ENCODE assay signal across 7 cellular contexts in the genomic region with DNA sequence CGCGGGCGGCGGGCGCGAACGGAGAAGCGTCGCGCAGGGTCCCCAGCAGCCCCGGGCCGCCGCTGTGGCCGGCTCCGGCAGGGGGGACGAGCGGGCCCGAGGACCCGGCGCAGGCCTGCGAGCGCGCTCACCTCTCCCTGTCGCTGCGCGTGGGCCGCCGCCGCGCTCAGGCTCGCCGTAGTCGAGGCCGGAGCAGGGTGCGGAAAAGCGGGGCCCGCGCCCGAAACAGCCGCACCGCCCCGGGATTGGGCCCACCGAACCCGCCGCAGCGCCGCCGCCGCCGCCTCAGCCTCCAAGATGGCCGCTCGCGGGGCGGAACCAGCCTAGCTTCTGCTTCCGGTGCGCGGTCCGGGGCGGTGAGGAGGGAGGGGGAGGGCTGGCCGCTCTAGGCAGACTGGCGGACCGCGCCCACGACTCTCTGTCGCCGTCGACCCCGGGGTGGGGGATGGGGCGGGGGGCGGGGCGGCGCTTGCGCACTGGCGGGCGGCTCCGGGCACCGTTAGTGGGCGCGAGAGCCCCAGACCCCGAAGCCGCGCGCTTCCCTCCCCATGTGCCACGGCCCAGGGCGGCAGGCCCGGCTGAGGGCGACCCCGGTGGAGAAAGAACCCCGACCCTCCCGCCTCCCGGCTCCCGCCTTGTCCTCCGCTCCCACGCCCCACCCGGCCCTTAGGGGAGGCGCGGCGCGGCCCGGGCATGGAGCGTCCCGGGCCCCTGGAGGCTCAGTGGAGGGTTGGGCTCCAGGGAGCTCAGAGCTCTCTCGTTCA. TPM values are rescaled to one million over a fixed set of nuclear protein-coding genes. Genes with fewer than 3 reads are reported as not detected.
DNase-seq lines count a peak whose midpoint lies in the region; ATAC-seq, FAIRE-seq and TF ChIP-seq lines count a peak whose summit lies in the region.

UBE2J2 (minus strand) TSS at position 320 of the 764 bp plus-strand sequence. CDS start 5,862 bp downstream, outside the sequence.

- peak within 1 kb of the TSS; percentile 63 for H3K27ac Mint-ChIP-seq in WTC11
- peak within 1 kb of the TSS; percentile 81 to 92 (median 86) for H3K27ac Mint-ChIP-seq in immature natural killer cell

- DNase-seq in NCI-H2227 (lab: John Stamatoyannopoulos, UW; ENCODE audit: unreplicated experiment) (peak; percentile 93), WTC11 (ENCODE audit: low spot score) (peak; percentile 92), bronchial epithelial cell (ENCODE audit: low read depth) (peak; percentile 58), immature natural killer cell (peak; percentile 88 to 92 (median 91)), smooth muscle cell of the brain vasculature (ENCODE audit: low read depth, low spot score) (peak; percentile 75)

- H3K27me3 Mint-ChIP-seq in WTC11 (ENCODE audit: low read depth): no peaks in the 10 kb centered on the region
- peaks cover 3 to 4% (median 4%) of the 10 kb centered on the region in 3 donors for H3K27me3 Mint-ChIP-seq in immature natural killer cell (ENCODE audit: low read depth in 3 of 3)

- POLR2A ChIA-PET in WTC11 (lab: Charles Lee): interaction anchor here (0.6 to 1.4 kb wide), 3 partner anchors 16 to 228 kb away, joined by 3 to 5 read pairs (median 3); no protein-coding TSS in a partner anchor

- peak within 1 kb of the TSS; percentile 84 for H3K4me3 Mint-ChIP-seq in WTC11
- peak within 1 kb of the TSS; percentile 84 to 90 (median 86) for H3K4me3 Mint-ChIP-seq in immature natural killer cell

- H3K36me3 Mint-ChIP-seq in WTC11 (peaks cover 5% of the 10 kb centered on the region), immature natural killer cell (peaks cover 0 to 7% (median 0%) of the 10 kb centered on the region in 3 donors)

- peak; percentile 50 for ATAC-seq in GM18517 (IDR thresholded peaks at IDR 0.05; ENCODE audit: unreplicated experiment)
- peak; percentile 85 for ATAC-seq in HG03064 (IDR thresholded peaks at IDR 0.05; ENCODE audit: low read depth, unreplicated experiment)
- ATAC-seq in WTC11: peak; percentile 94

- no peaks in the 10 kb centered on the region for H3K27me3 ChIP-seq in bronchial epithelial cell (ENCODE audit: control insufficient read depth, insufficient read depth, low read length)

- H3K9me3 Mint-ChIP-seq in WTC11 (peaks cover 5% of the 10 kb centered on the region), immature natural killer cell (no peaks in the 10 kb centered on the region)

- peaks cover 2% of the 10 kb centered on the region for H3K36me3 ChIP-seq in bronchial epithelial cell (ENCODE audit: control insufficient read depth, insufficient read depth, low read length)

- CTCF ChIA-PET in WTC11 (lab: Charles Lee): interaction anchor here (0.6 to 2.2 kb wide), 15 partner anchors 9 to 289 kb away, joined by 3 to 25 read pairs (median 4); no protein-coding TSS in a partner anchor

- peak within 1 kb of the TSS; percentile 85 for H3K4me3 ChIP-seq in bronchial epithelial cell (ENCODE audit: low read depth, low read length)

- FAIRE-seq in bronchial epithelial cell (lab: Jason Lieb, UNC): no peak

- TF ChIP-seq CTCF in WTC11 (IDR thresholded peaks at IDR 0.05) (no peak), bronchial epithelial cell (IDR thresholded peaks at IDR 0.05; ENCODE audit: insufficient read depth, low read length, severe bottlenecking) (no peak)

- H3K4me1 Mint-ChIP-seq in WTC11 (peaks cover 23% of the 10 kb centered on the region), immature natural killer cell (peaks cover 35 to 36% of the 10 kb centered on the region in 2 donors)

TF ChIP-seq in WTC11, 78 proteins besides CTCF, POLR2A, EP300 and RAD21 (continues in another document):
- TF ChIP-seq CREB1 (CRISPR knock-in tag; IDR thresholded peaks at IDR 0.05) (no peak), JUN (CRISPR knock-in tag; IDR thresholded peaks at IDR 0.05) (peak; percentile 74; the same call in 1 of the 2 replicates), FOXJ3 (CRISPR knock-in tag; IDR thresholded peaks at IDR 0.05; ENCODE audit: borderline replicate concordance) (no peak), ETV6 (CRISPR knock-in tag; IDR thresholded peaks at IDR 0.05) (peak; percentile 62), TEAD1 (CRISPR knock-in tag; IDR thresholded peaks at IDR 0.05) (peak; percentile 75; the same call in 1 of the 2 replicates), NFE2L1 (CRISPR knock-in tag; IDR thresholded peaks at IDR 0.05) (0 out of 2 replicates have a peak, but pooled peaks have one; percentile 43), CREM (CRISPR knock-in tag; IDR thresholded peaks at IDR 0.05) (0 out of 2 replicates have a peak, but pooled peaks have one; percentile 32), TCF7 (CRISPR knock-in tag; IDR thresholded peaks at IDR 0.05; ENCODE audit: low read depth) (no peak), ZNF396 (CRISPR knock-in tag; IDR thresholded peaks at IDR 0.05; ENCODE audit: borderline replicate concordance) (no peak), NR2C2 (CRISPR knock-in tag; IDR thresholded peaks at IDR 0.05) (peak; percentile 87), SP1 (CRISPR knock-in tag; conservative IDR thresholded peaks at IDR 0.05) (peak; percentile 93), SMAD4 (CRISPR knock-in tag; IDR thresholded peaks at IDR 0.05) (no peak), MAX (CRISPR knock-in tag; IDR thresholded peaks at IDR 0.05) (0 out of 2 replicates have a peak, but pooled peaks have one; percentile 19), HMGA2 (CRISPR knock-in tag; IDR thresholded peaks at IDR 0.05) (no peak), ZNF219 (CRISPR knock-in tag; IDR thresholded peaks at IDR 0.05; ENCODE audit: borderline replicate concordance) (peak; percentile 46; the same call in 1 of the 2 replicates), RELA (CRISPR knock-in tag; IDR thresholded peaks at IDR 0.05; ENCODE audit: borderline replicate concordance) (no peak), MYBL2 (CRISPR knock-in tag; IDR thresholded peaks at IDR 0.05) (peak; percentile 73; the same call in 1 of the 2 replicates), NR3C1 (CRISPR knock-in tag; conservative IDR thresholded peaks at IDR 0.05; ENCODE audit: low read depth) (0 out of 2 replicates have a peak, but pooled peaks have one; percentile 75), FOXK1 (CRISPR knock-in tag; IDR thresholded peaks at IDR 0.05) (peak; percentile 83)
- TF ChIP-seq, protein P1, sequence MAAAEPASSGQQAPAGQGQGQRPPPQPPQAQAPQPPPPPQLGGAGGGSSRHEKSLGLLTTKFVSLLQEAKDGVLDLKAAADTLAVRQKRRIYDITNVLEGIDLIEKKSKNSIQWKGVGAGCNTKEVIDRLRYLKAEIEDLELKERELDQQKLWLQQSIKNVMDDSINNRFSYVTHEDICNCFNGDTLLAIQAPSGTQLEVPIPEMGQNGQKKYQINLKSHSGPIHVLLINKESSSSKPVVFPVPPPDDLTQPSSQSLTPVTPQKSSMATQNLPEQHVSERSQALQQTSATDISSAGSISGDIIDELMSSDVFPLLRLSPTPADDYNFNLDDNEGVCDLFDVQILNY (CRISPR knock-in tag; IDR thresholded peaks at IDR 0.05): peak; percentile 37; the same call in 1 of the 2 replicates
- TF ChIP-seq, protein P2, sequence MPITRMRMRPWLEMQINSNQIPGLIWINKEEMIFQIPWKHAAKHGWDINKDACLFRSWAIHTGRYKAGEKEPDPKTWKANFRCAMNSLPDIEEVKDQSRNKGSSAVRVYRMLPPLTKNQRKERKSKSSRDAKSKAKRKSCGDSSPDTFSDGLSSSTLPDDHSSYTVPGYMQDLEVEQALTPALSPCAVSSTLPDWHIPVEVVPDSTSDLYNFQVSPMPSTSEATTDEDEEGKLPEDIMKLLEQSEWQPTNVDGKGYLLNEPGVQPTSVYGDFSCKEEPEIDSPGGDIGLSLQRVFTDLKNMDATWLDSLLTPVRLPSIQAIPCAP (CRISPR knock-in tag; IDR thresholded peaks at IDR 0.05): no peak
- TF ChIP-seq, protein P3, sequence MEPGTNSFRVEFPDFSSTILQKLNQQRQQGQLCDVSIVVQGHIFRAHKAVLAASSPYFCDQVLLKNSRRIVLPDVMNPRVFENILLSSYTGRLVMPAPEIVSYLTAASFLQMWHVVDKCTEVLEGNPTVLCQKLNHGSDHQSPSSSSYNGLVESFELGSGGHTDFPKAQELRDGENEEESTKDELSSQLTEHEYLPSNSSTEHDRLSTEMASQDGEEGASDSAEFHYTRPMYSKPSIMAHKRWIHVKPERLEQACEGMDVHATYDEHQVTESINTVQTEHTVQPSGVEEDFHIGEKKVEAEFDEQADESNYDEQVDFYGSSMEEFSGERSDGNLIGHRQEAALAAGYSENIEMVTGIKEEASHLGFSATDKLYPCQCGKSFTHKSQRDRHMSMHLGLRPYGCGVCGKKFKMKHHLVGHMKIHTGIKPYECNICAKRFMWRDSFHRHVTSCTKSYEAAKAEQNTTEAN (CRISPR knock-in tag; IDR thresholded peaks at IDR 0.05): 0 out of 2 replicates have a peak, but pooled peaks have one; percentile 16

RNA-seq across cellular contexts. Expression of gene UBE2J2, which starts in this region (rescaled TPM):
- total RNA-seq in WTC11 (2021) (62.6 to 72.2 TPM (median 65.6 TPM) in 3 replicates), bronchial epithelial cell (41.3 and 41.5 TPM in 2 replicates)
- polyA plus RNA-seq in immature natural killer cell: 100 to 1,000 TPM in 1 of 3 donors, 10 to 100 TPM in 2; 77.8 to 105 (median 83.9) TPM

Comparison
In these comparisons a context has a peak if more than half of its experiments do, and no peak if none do; other contexts are left out.
1. Peak in every context shown above with its lines: DNase-seq, ATAC-seq and H3K4me3 ChIP-seq.